ENCODE assay signal across 8 cellular contexts in genomic region chr5:178130576-178131445, GRCh38. TPM values are rescaled to one million over a fixed set of nuclear protein-coding genes. Genes with fewer than 3 reads are reported as not detected.
DNase-seq lines count a peak whose midpoint lies in the region; ATAC-seq and TF ChIP-seq lines count a peak whose summit lies in the region.

Gene RMND5B, plus strand, starts transcription at chr5:178131014. Its CDS starts 7,106 bp downstream, at chr5:178138120.

- no peak for TF ChIP-seq CTCF in AG09309 (IDR thresholded peaks at IDR 0.05; ENCODE audit: control insufficient read depth, insufficient read depth, low read depth, low read length, missing control alignments)
- TF ChIP-seq CTCF in chondrocyte (IDR thresholded peaks at IDR 0.05): no peak
- no peak for TF ChIP-seq CTCF in kidney epithelial cell (IDR thresholded peaks at IDR 0.05; ENCODE audit: insufficient read depth, low read length, poor library complexity, severe bottlenecking)

- peak; percentile 85 for ATAC-seq in GM18909 (IDR thresholded peaks at IDR 0.05; ENCODE audit: poor library complexity, unreplicated experiment)
- peak; percentile 74 for ATAC-seq in HG03139 (IDR thresholded peaks at IDR 0.05; ENCODE audit: unreplicated experiment)

- H3K36me3 Mint-ChIP-seq in chondrocyte (ENCODE audit: low read depth): peaks cover 11% of the 10 kb centered on the region

- H3K4me1 Mint-ChIP-seq in chondrocyte (ENCODE audit: low read depth): peaks cover 16% of the 10 kb centered on the region

- H3K27me3 Mint-ChIP-seq in chondrocyte (ENCODE audit: low read depth): no peaks in the 10 kb centered on the region

- H3K27ac Mint-ChIP-seq in chondrocyte (ENCODE audit: unreplicated experiment): peak within 1 kb of the TSS; percentile 81

- DNase-seq in AG09309 (ENCODE audit: low read depth): peak; percentile 28
- peak; percentile 45 for DNase-seq in NCI-H446 treated with DMSO at 0.1 percent for 48 hours (lab: John Stamatoyannopoulos, UW)
- peak; percentile 74 to 77 for DNase-seq in activated CD4-positive, alpha-beta T cell treated with anti-CD3 and anti-CD28 coated beads for 24 hours (ENCODE audit: low read depth in 2 of 2)
- no peak for DNase-seq in chondrocyte (ENCODE audit: low spot score)
- DNase-seq in kidney epithelial cell (ENCODE audit: low read depth): no peak
- peak; percentile 91 for DNase-seq in stimulated activated CD4-positive, alpha-beta T cell treated with anti-CD3 and anti-CD28 coated beads, Interleukin-15, amount 100 ng/mL, for 24 hours

- no peaks in the 10 kb centered on the region for H3K9me3 Mint-ChIP-seq in chondrocyte (ENCODE audit: low read depth)

- H3K36me3 ChIP-seq in kidney epithelial cell (ENCODE audit: control insufficient read depth, insufficient read depth, low read length): no peaks in the 10 kb centered on the region

- H3K27me3 ChIP-seq in kidney epithelial cell (ENCODE audit: control insufficient read depth, insufficient read depth, low read length): no peaks in the 10 kb centered on the region

- H3K4me3 Mint-ChIP-seq in chondrocyte (ENCODE audit: unreplicated experiment): peak within 1 kb of the TSS; percentile 82

- H3K4me3 ChIP-seq in AG09309 (ENCODE audit: control insufficient read depth, low read depth, low read length): peak within 1 kb of the TSS; percentile 97
- peak within 1 kb of the TSS; percentile 63 for H3K4me3 ChIP-seq in kidney epithelial cell (ENCODE audit: low read depth, low read length)

RNA-seq across cellular contexts. Expression of gene RMND5B, which starts in this region (rescaled TPM):
- total RNA-seq in chondrocyte (24.4 to 27.7 TPM (median 26.8 TPM) in 3 replicates), kidney epithelial cell (26.3 and 42.7 TPM in 2 replicates)

Comparison
In these comparisons a context has a peak if more than half of its experiments do, and no peak if none do; other contexts are left out.
1. DNase-seq: peak in AG09309 (single experiment), NCI-H446 treated with DMSO at 0.1 percent for 48 hours (single experiment), activated CD4-positive, alpha-beta T cell treated with anti-CD3 and anti-CD28 coated beads for 24 hours (2 of 2) and stimulated activated CD4-positive, alpha-beta T cell treated with anti-CD3 and anti-CD28 coated beads, Interleukin-15, amount 100 ng/mL, for 24 hours (single experiment); none in chondrocyte (single experiment) and kidney epithelial cell (single experiment).